In the genomic region with DNA sequence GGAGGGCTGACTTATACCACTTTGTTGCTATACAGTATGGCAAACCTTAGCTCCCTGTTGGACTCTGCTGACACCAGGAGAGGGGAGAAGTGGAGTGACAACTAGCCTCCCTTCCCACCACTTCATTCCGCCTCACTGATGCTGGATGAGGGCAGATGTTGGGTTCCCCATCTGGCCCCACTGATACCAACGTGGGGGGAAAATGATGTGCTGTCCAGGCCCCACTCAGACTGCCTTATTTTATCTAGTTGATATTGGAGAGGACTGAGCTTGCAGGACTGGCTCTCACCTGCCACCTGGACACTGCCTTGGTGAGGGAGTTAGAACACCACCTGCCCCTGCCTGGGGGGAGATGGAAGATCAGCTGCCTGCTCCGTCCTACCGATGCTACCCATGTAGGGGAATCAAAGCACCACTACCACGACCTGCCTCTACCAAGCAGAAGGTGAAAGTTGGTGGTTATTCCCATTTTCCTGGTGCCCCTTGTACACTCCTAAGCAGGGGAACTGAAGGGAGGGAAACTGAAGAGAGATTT, we compare ENCODE assay signal across 15 cellular contexts.
A peak's percentile ranks its signal among the peaks of the same experiment; 100 is the strongest.
DNase-seq lines count a peak whose midpoint lies in the region; ATAC-seq lines count a peak whose summit lies in the region.
"Had no signal": no experiment of that assay in that cellular context is flagged by ENCODE, and none has a peak within 500 bp of the region (broad histone marks: within the 10 kb centered on the region; RNA-seq: fewer than 3 reads in every experiment).

No MANE protein-coding gene starts in this region.

- DNase-seq in NCI-H2171 treated with DMSO at 0.1 percent for 48 hours (lab: John Stamatoyannopoulos, UW) = peak; percentile 21
- no peak for DNase-seq in NCI-H2171 (lab: John Stamatoyannopoulos, UW)
- DNase-seq in DMS53 treated with DMSO at 0.1 percent for 48 hours (lab: John Stamatoyannopoulos, UW; ENCODE audit: unreplicated experiment) = peak; percentile 20
- DNase-seq in ecto neural progenitor cell (ENCODE audit: low spot score) = peak; percentile 23
- peak; percentile 51 for DNase-seq in mesenteric fat pad (ENCODE audit: low spot score)
- DNase-seq: ACHN; Calu3; CD4-positive, CD25-positive, alpha-beta regulatory T cell; DMS 273 treated with DMSO at 0.1 percent for 48 hours; DMS79 treated with DMSO at 0.1 percent for 48 hours; EL had no signal

- ATAC-seq in HG03159 (IDR thresholded peaks at IDR 0.05; ENCODE audit: unreplicated experiment) = no peak
- ATAC-seq in GM19328 (IDR thresholded peaks at IDR 0.05; ENCODE audit: unreplicated experiment) = no peak
- ATAC-seq in GM18867 (IDR thresholded peaks at IDR 0.05; ENCODE audit: unreplicated experiment) = no peak
- ATAC-seq: HCT116 had no signal
